11 cellular contexts compared by ENCODE assay signal in the genomic region with DNA sequence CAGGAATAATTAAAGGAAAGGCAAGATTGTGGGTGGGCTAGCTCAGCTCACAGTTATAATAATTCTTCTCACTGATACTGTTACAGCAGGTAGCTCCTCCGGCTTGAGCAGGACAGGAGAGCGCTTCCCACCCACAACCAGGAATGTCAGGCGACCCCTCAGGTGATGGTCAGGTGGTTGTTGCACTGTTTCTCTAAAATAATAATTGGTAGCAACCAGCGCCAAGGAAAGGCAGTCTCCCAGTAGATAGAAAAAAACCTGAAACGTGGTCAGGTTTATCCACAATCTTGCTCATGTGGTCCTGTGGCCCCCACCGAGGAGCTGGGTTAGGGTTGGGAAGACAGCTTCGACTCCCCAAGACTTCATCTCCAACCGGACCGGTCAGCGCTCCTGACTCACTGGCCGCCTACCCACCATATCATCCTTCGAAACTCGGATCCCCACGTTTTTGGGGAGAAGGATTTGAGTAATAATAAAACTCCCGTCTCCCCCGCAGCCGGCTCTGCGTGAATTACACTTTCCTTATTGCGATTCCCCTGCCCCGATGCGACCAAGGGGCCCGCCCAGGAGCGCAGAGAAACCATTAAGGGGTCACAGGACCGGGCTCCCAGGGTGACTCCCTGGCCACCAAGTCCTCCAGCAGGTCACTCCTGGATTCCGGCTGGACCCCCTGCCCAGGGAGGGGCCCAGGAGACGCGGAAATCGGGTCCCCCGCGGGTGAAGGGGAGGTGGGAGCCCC. TPM values are rescaled to one million over a fixed set of nuclear protein-coding genes. Genes with fewer than 3 reads are reported as not detected.
DNase-seq lines count a peak whose midpoint lies in the region; ATAC-seq, FAIRE-seq and TF ChIP-seq lines count a peak whose summit lies in the region.
"Not testable (repeated sequence)": the region's sequence is repeated elsewhere in the genome, so short reads cannot be mapped to it uniquely, and the experiment has no call there.
"Had no signal": no experiment of that assay in that cellular context is flagged by ENCODE, and none has a peak within 500 bp of the region (broad histone marks: within the 10 kb centered on the region; RNA-seq: fewer than 3 reads in every experiment).

No MANE protein-coding gene starts in this region.

- BruUV-seq in GM12878 (replicated peaks; lab: Mats Ljungman, UMichigan): not testable (repeated sequence)

- H3K23ac ChIP-seq in mesenchymal stem cell (ENCODE audit: low read length in 2 of 2): not testable (repeated sequence)

- not testable (repeated sequence) for H3K14ac ChIP-seq in mesenchymal stem cell (ENCODE audit: low read length in 2 of 2)

- not testable (repeated sequence) for H4K8ac ChIP-seq in mesenchymal stem cell (ENCODE audit: low read length)

- peak overlapping the region; percentile 97 for H3K4me2 ChIP-seq in GM12878 (ENCODE audit: control insufficient read depth, insufficient read depth)
- not testable (repeated sequence) for H3K4me2 ChIP-seq in mesenchymal stem cell (ENCODE audit: low read length, poor library complexity, severe bottlenecking)

- H2BK5ac ChIP-seq in mesenchymal stem cell (ENCODE audit: low read depth, low read length, poor library complexity, severe bottlenecking): not testable (repeated sequence)

- H2AK5ac ChIP-seq in mesenchymal stem cell (ENCODE audit: low read length, severe bottlenecking): peak overlapping the region; percentile 20

- ATAC-seq in HG03432 (IDR thresholded peaks at IDR 0.05; ENCODE audit: unreplicated experiment): peak; percentile 2
- not testable (repeated sequence) for ATAC-seq in GM12878, gastroesophageal sphincter, gastrocnemius medialis

- not testable (repeated sequence) for H3K4me1 ChIP-seq in GM12878 (ENCODE audit: control insufficient read depth, insufficient read depth, low read length); gastrocnemius medialis
- H3K4me1 ChIP-seq in gastroesophageal sphincter (peaks cover 0 to 42% (median 9%) of the 10 kb centered on the region in 3 donors), mesenchymal stem cell (ENCODE audit: control insufficient read depth, insufficient read depth, low read depth, low read length) (peaks cover 39% of the 10 kb centered on the region)

- H4K20me1 ChIP-seq in GM12878 (ENCODE audit: control insufficient read depth, insufficient read depth): not testable (repeated sequence)

- TF ChIP-seq POLR2A in GM12891 (IDR thresholded peaks at IDR 0.05; ENCODE audit: low read depth, low read length); GM12878 (IDR thresholded peaks at IDR 0.05; ENCODE audit: low read depth, low read length); gastroesophageal sphincter (IDR thresholded peaks at IDR 0.05); gastrocnemius medialis (IDR thresholded peaks at IDR 0.05): not testable (repeated sequence)

- H3K4me3 ChIP-seq in GM12878 (peak overlapping the region; percentile 87), gastroesophageal sphincter (peak overlapping the region in 1 of 2 donors; percentile 44), mesenchymal stem cell (ENCODE audit: insufficient read depth in 1 of 2, low read depth in 1 of 2, low read length in 2 of 2) (peak overlapping the region in 1 of 2 experiments; percentile 30), gastrocnemius medialis (peak overlapping the region; percentile 2 to 59 (median 28))

- peak overlapping the region; percentile 96 for H3K27ac Mint-ChIP-seq in activated CD4-positive, alpha-beta T cell treated with anti-CD3 and anti-CD28 coated beads, Interleukin-2, amount 10 ng/mL, durations not matched to agents 24 days and 14 days

- peaks cover 35% of the 10 kb centered on the region for H3K4me1 Mint-ChIP-seq in activated CD4-positive, alpha-beta T cell treated with anti-CD3 and anti-CD28 coated beads, Interleukin-2, amount 10 ng/mL, durations not matched to agents 24 days and 14 days

- CTCF ChIA-PET in GM12878 (lab: Yijun Ruan, JAX): interaction anchor here (0.6 to 3.7 kb wide), 13 partner anchors 9 to 85 kb away, joined by 3 to 43 read pairs (median 5); partner anchors contain the start of gene IFITM2

- peaks cover 11% of the 10 kb centered on the region for H3K79me1 ChIP-seq in mesenchymal stem cell (replicated peaks; ENCODE audit: low read length, poor library complexity, severe bottlenecking)

- H3K36me3 Mint-ChIP-seq in activated CD4-positive, alpha-beta T cell treated with anti-CD3 and anti-CD28 coated beads, Interleukin-2, amount 10 ng/mL, durations not matched to agents 24 days and 14 days (ENCODE audit: low read depth): peaks cover 48% of the 10 kb centered on the region

- H3K9me3 ChIP-seq in GM12878 (replicated peaks; ENCODE audit: control insufficient read depth, insufficient read depth, low read length); gastroesophageal sphincter; mesenchymal stem cell (ENCODE audit: control insufficient read depth, low read length); gastrocnemius medialis: not testable (repeated sequence)

- H2BK12ac ChIP-seq in mesenchymal stem cell (ENCODE audit: low read length in 2 of 2): not testable (repeated sequence)

- TF ChIP-seq EP300 in GM12878 (IDR thresholded peaks at IDR 0.05; ENCODE audit: borderline replicate concordance in 1 of 2, control insufficient read depth in 1 of 2, low read depth in 2 of 2, low read length in 2 of 2); gastroesophageal sphincter (IDR thresholded peaks at IDR 0.05): not testable (repeated sequence)

- RAD21 ChIA-PET in GM12878 (lab: Charles Lee; ENCODE audit: unreplicated experiment): interaction anchor here (1.0 to 4.5 kb wide), 7 partner anchors 9 to 37 kb away, joined by 3 to 46 read pairs (median 7); partner anchors contain the start of gene IFITM2

- POLR2A ChIA-PET in GM12878 (lab: Charles Lee): interaction anchor here (0.5 to 4.5 kb wide), 12 partner anchors 9 to 221 kb away, joined by 3 to 45 read pairs (median 7); partner anchors contain the start of genes BET1L and RIC8A

- SMC1A ChIA-PET in GM12878 (lab: Charles Lee; ENCODE audit: uncharacterized antibody, unreplicated experiment): interaction anchor here (0.8 to 4.0 kb wide), 12 partner anchors 9 to 81 kb away, joined by 3 to 42 read pairs (median 4); no protein-coding TSS in a partner anchor

- H2AFZ ChIP-seq in GM12878 (ENCODE audit: control insufficient read depth, low read depth, low read length); mesenchymal stem cell (ENCODE audit: low read depth, low read length): not testable (repeated sequence)

- not testable (repeated sequence) for H2BK15ac ChIP-seq in mesenchymal stem cell (ENCODE audit: low read depth, poor library complexity, severe bottlenecking)

- H3K36me3 ChIP-seq in GM12878 (ENCODE audit: control insufficient read depth in 2 of 2, insufficient read depth in 2 of 2, low read length in 1 of 2); mesenchymal stem cell (ENCODE audit: control insufficient read depth in 1 of 2, insufficient read depth in 2 of 2, low read depth in 1 of 2, low read length in 2 of 2); gastrocnemius medialis: not testable (repeated sequence)
- peaks cover 0 to 13% of the 10 kb centered on the region in 2 donors for H3K36me3 ChIP-seq in gastroesophageal sphincter

- H2BK120ac ChIP-seq in mesenchymal stem cell (ENCODE audit: low read depth, low read length): not testable (repeated sequence)

- H3K27ac ChIP-seq in GM12878 (ENCODE audit: control insufficient read depth, insufficient read depth): peak overlapping the region; percentile 98
- peak overlapping the region in 3 of 4 donors; percentile 63 to 85 (median 81) for H3K27ac ChIP-seq in gastroesophageal sphincter
- H3K27ac ChIP-seq in mesenchymal stem cell (ENCODE audit: low read length, poor library complexity, severe bottlenecking): not testable (repeated sequence)
- H3K27ac ChIP-seq in gastrocnemius medialis: peak overlapping the region; percentile 74 to 82 (median 78)

- DNase-seq in GM12891 (ENCODE audit: insufficient read length, low spot score); GM12878 (ENCODE audit: low read depth, low spot score); mesenchymal stem cell; gastrocnemius medialis: not testable (repeated sequence)
- DNase-seq in activated CD4-positive, alpha-beta T cell treated with anti-CD3 and anti-CD28 coated beads, Interleukin-2, amount 10 ng/mL, durations not matched to agents 24 days and 14 days: peak; percentile 74

- 43% methylated on average over 14 of the region's 30 CpGs for WGBS in GM12878 (ENCODE audit: insufficient coverage, insufficient replicate concordance, low lambda C conversion rate, missing lambda C conversion rate)
- WGBS in gastroesophageal sphincter (ENCODE audit: low coverage in 1 of 2), 2 donors: 67 to 93% methylated on average over 2 to 9 of the region's 30 CpGs
- 97% methylated on average over 3 of the region's 30 CpGs for WGBS in mesenchymal stem cell

- not testable (repeated sequence) for H3K27me3 ChIP-seq in GM12878 (replicated peaks in 1 of 2; ENCODE audit: control insufficient read depth in 2 of 2, insufficient read depth in 2 of 2, low read length in 1 of 2); mesenchymal stem cell (ENCODE audit: control insufficient read depth in 1 of 2, insufficient read depth in 1 of 2, low read length in 2 of 2)
- H3K27me3 ChIP-seq in gastroesophageal sphincter: peaks cover 17% of the 10 kb centered on the region
- peaks cover 2 to 28% (median 5%) of the 10 kb centered on the region in 3 donors for H3K27me3 ChIP-seq in gastrocnemius medialis

- peaks cover 53% of the 10 kb centered on the region for H3K79me2 ChIP-seq in GM12878 (ENCODE audit: control insufficient read depth, insufficient read depth, low read length)

- peak overlapping the region in 1 of 2 experiments; percentile 14 for H3K18ac ChIP-seq in mesenchymal stem cell (ENCODE audit: low read depth in 1 of 2, low read length in 2 of 2)

- not testable (repeated sequence) for H3K27me3 Mint-ChIP-seq in activated CD4-positive, alpha-beta T cell treated with anti-CD3 and anti-CD28 coated beads, Interleukin-2, amount 10 ng/mL, durations not matched to agents 24 days and 14 days

- not testable (repeated sequence) for TF ChIP-seq RAD21 in GM12878 (IDR thresholded peaks at IDR 0.05; ENCODE audit: insufficient read depth, low read depth, low read length)

- intact Hi-C loops in activated CD4-positive, alpha-beta T cell treated with anti-CD3 and anti-CD28 coated beads, Interleukin-2, amount 10 ng/mL, durations not matched to agents 24 days and 14 days (cut with micrococcal nuclease); GM12878 (cut with micrococcal nuclease; ENCODE audit: unreplicated experiment): not testable (repeated sequence)
- intact Hi-C loops in gastrocnemius medialis (cut with DNase I; ENCODE audit: low total_unique reads): loop anchor here (2.0 kb wide), 1 partner anchor 35 kb away; no protein-coding TSS in a partner anchor

- not testable (repeated sequence) for H3K4ac ChIP-seq in mesenchymal stem cell (ENCODE audit: low read depth in 1 of 2, low read length in 2 of 2)

- in situ Hi-C loops in GM12878 (cut with MboI); gastrocnemius medialis (cut with MboI; ENCODE audit: low sequenced_read_pairs in 4 of 4): not testable (repeated sequence)

- H3K9ac ChIP-seq in GM12878 (ENCODE audit: control insufficient read depth, insufficient read depth, low read length) (peak overlapping the region; percentile 65), mesenchymal stem cell (ENCODE audit: low read length) (peak overlapping the region; percentile 88)

- TF ChIP-seq CTCF in GM12878 (IDR thresholded peaks at IDR 0.05 in 2 of 3, conservative IDR thresholded peaks at IDR 0.05 in 1 of 3; ENCODE audit: control insufficient read depth in 2 of 3, extremely low read depth in 1 of 3, insufficient read depth in 1 of 3, low read depth in 3 of 3, low read length in 3 of 3); gastroesophageal sphincter (IDR thresholded peaks at IDR 0.05); gastrocnemius medialis (IDR thresholded peaks at IDR 0.05 in 4 of 5, conservative IDR thresholded peaks at IDR 0.05 in 1 of 5): not testable (repeated sequence)

- H4K91ac ChIP-seq in mesenchymal stem cell (ENCODE audit: low read length): not testable (repeated sequence)

- not testable (repeated sequence) for H3K9me3 Mint-ChIP-seq in activated CD4-positive, alpha-beta T cell treated with anti-CD3 and anti-CD28 coated beads, Interleukin-2, amount 10 ng/mL, durations not matched to agents 24 days and 14 days

- FAIRE-seq in GM12891 (lab: Jason Lieb, UNC): peak; percentile 76
- FAIRE-seq in GM12878 (lab: Jason Lieb, UNC): peak; percentile 57

- peak overlapping the region; percentile 95 for H3K4me3 Mint-ChIP-seq in activated CD4-positive, alpha-beta T cell treated with anti-CD3 and anti-CD28 coated beads, Interleukin-2, amount 10 ng/mL, durations not matched to agents 24 days and 14 days

RNA-seq across cellular contexts. Expression of gene IFITM3, which starts 2.8 kb away (rescaled TPM):
- polyA plus RNA-seq in GM12891 (2012; ENCODE audit: low read depth, missing spikeins): 18.7 TPM
- 5.0 and 6.0 TPM in 2 replicates for total RNA-seq in activated CD4-positive, alpha-beta T cell treated with anti-CD3 and anti-CD28 coated beads, Interleukin-2, amount 10 ng/mL, durations not matched to agents 24 days and 14 days
- 0.61 TPM in 1 of 2 replicates, not detected in the other for total RNA-seq in GM12878 (2013; cell fraction: nucleolus; rRNA removed)
- total RNA-seq in GM12878 (2014; rRNA removed) (0.33 and 1.3 TPM in 2 replicates), GM12878 (2014; rRNA removed; fragmentation: Illumina TruSeq; extraction: Trizol) (0.54 and 0.88 TPM in 2 replicates), GM12878 (2021) (2.5 and 3.0 TPM in 2 replicates), gastroesophageal sphincter (100 to 1,000 TPM; 219 to 467 (median 305) TPM), gastrocnemius medialis (10 to 100 TPM; 46.3 to 83.6 (median 63.2) TPM)
- polyA plus RNA-seq in GM12878 (2011; ENCODE audit: low read depth): 2.3 TPM
- polyA plus RNA-seq in GM12878 (2011; rRNA removed) (0.58 and 0.98 TPM in 2 replicates), GM12878 (2014; fragmentation: Illumina TruSeq; extraction: Trizol) (1.5 TPM in 1 of 2 replicates, not detected in the other), GM12878 (2014; fragmentation: Nextera tagmentation; extraction: Ambion mirVana) (1 to 10 TPM; 2.1 to 2.3 TPM), GM12878 (2014; rRNA removed) (0.77 and 1.8 TPM in 2 replicates), GM12878 (2016; fragmentation: Nextera tagmentation; extraction: Ambion mirVana) (1 to 10 TPM; 2.2 to 3.6 TPM)
- polyA plus RNA-seq in GM12878 (2011; cell fraction: cytosol; rRNA removed): 0.54 and 1.2 TPM in 2 replicates
- 1.2 and 1.6 TPM in 2 replicates for polyA plus RNA-seq in GM12878 (2011; cell fraction: nucleus; rRNA removed)
- 2.1 and 2.4 TPM in 2 replicates for polyA plus RNA-seq in GM12878 (2012)
- polyA minus RNA-seq in GM12878 (2011; rRNA and poly(A)+ RNA removed): not detected in 2 replicates
- 3.7 and 7.7 TPM in 2 replicates for polyA minus RNA-seq in GM12878 (2011; cell fraction: cytosol; rRNA and poly(A)+ RNA removed)
- 0.97 and 1.3 TPM in 2 replicates for polyA minus RNA-seq in GM12878 (2011; cell fraction: nucleus; rRNA and poly(A)+ RNA removed)
- 2,969 TPM for polyA plus RNA-seq in mesenchymal stem cell (2013, experiment 1 of 2)
- polyA plus RNA-seq in mesenchymal stem cell (2013, experiment 2 of 2): 2,910 TPM

RNA-seq across cellular contexts. Expression of gene IFITM1, which starts 4.0 kb away (rescaled TPM):
- 413 TPM for polyA plus RNA-seq in GM12891 (2012; ENCODE audit: low read depth, missing spikeins)
- total RNA-seq in activated CD4-positive, alpha-beta T cell treated with anti-CD3 and anti-CD28 coated beads, Interleukin-2, amount 10 ng/mL, durations not matched to agents 24 days and 14 days: 241 and 256 TPM in 2 replicates
- 166 and 177 TPM in 2 replicates for total RNA-seq in GM12878 (2013; cell fraction: nucleolus; rRNA removed)
- total RNA-seq in GM12878 (2014; rRNA removed): 543 and 574 TPM in 2 replicates
- total RNA-seq in GM12878 (2014; rRNA removed; fragmentation: Illumina TruSeq; extraction: Trizol): 485 and 549 TPM in 2 replicates
- 396 and 453 TPM in 2 replicates for total RNA-seq in GM12878 (2021)
- polyA plus RNA-seq in GM12878 (2011; ENCODE audit: low read depth): 839 TPM
- 240 and 671 TPM in 2 replicates for polyA plus RNA-seq in GM12878 (2011; rRNA removed)
- 1,141 and 1,225 TPM in 2 replicates for polyA plus RNA-seq in GM12878 (2011; cell fraction: cytosol; rRNA removed)
- polyA plus RNA-seq in GM12878 (2011; cell fraction: nucleus; rRNA removed): 403 and 488 TPM in 2 replicates
- polyA plus RNA-seq in GM12878 (2012): 758 and 904 TPM in 2 replicates
- polyA plus RNA-seq in GM12878 (2014; fragmentation: Illumina TruSeq; extraction: Trizol): 491 and 1,007 TPM in 2 replicates
- 1,000 to 10,000 TPM; 1,771 to 2,788 TPM for polyA plus RNA-seq in GM12878 (2014; fragmentation: Nextera tagmentation; extraction: Ambion mirVana)
- polyA plus RNA-seq in GM12878 (2014; rRNA removed): 864 and 887 TPM in 2 replicates
- polyA plus RNA-seq in GM12878 (2016; fragmentation: Nextera tagmentation; extraction: Ambion mirVana): 100 to 1,000 TPM; 456 to 479 TPM
- polyA minus RNA-seq in GM12878 (2011; rRNA and poly(A)+ RNA removed): 804 and 1,098 TPM in 2 replicates
- 178 and 190 TPM in 2 replicates for polyA minus RNA-seq in GM12878 (2011; cell fraction: cytosol; rRNA and poly(A)+ RNA removed)
- polyA minus RNA-seq in GM12878 (2011; cell fraction: nucleus; rRNA and poly(A)+ RNA removed): 183 and 217 TPM in 2 replicates
- 100 to 1,000 TPM in 3 of 4 donors, 10 to 100 TPM in 1; 29.9 to 138 (median 112) TPM for total RNA-seq in gastroesophageal sphincter
- 395 TPM for polyA plus RNA-seq in mesenchymal stem cell (2013, experiment 1 of 2)
- polyA plus RNA-seq in mesenchymal stem cell (2013, experiment 2 of 2): 368 TPM
- 100 to 1,000 TPM in 1 of 4 donors, 10 to 100 TPM in 3; 47.8 to 103 (median 80.5) TPM for total RNA-seq in gastrocnemius medialis

RNA-seq across cellular contexts. Expression of gene IFITM2, which starts 10.2 kb away (rescaled TPM):
- 486 TPM for polyA plus RNA-seq in GM12891 (2012; ENCODE audit: low read depth, missing spikeins)
- total RNA-seq in activated CD4-positive, alpha-beta T cell treated with anti-CD3 and anti-CD28 coated beads, Interleukin-2, amount 10 ng/mL, durations not matched to agents 24 days and 14 days: 659 and 674 TPM in 2 replicates
- 32.0 and 32.3 TPM in 2 replicates for total RNA-seq in GM12878 (2013; cell fraction: nucleolus; rRNA removed)
- total RNA-seq in GM12878 (2014; rRNA removed): 267 and 271 TPM in 2 replicates
- total RNA-seq in GM12878 (2014; rRNA removed; fragmentation: Illumina TruSeq; extraction: Trizol): 295 and 327 TPM in 2 replicates
- 676 and 768 TPM in 2 replicates for total RNA-seq in GM12878 (2021)
- polyA plus RNA-seq in GM12878 (2011; ENCODE audit: low read depth): 582 TPM
- 116 and 205 TPM in 2 replicates for polyA plus RNA-seq in GM12878 (2011; rRNA removed)
- 159 and 247 TPM in 2 replicates for polyA plus RNA-seq in GM12878 (2011; cell fraction: cytosol; rRNA removed)
- 40.7 and 48.7 TPM in 2 replicates for polyA plus RNA-seq in GM12878 (2011; cell fraction: nucleus; rRNA removed)
- 605 and 961 TPM in 2 replicates for polyA plus RNA-seq in GM12878 (2012)
- polyA plus RNA-seq in GM12878 (2014; fragmentation: Illumina TruSeq; extraction: Trizol): 422 and 741 TPM in 2 replicates
- 1,000 to 10,000 TPM; 2,669 to 3,672 TPM for polyA plus RNA-seq in GM12878 (2014; fragmentation: Nextera tagmentation; extraction: Ambion mirVana)
- 611 and 755 TPM in 2 replicates for polyA plus RNA-seq in GM12878 (2014; rRNA removed)
- polyA plus RNA-seq in GM12878 (2016; fragmentation: Nextera tagmentation; extraction: Ambion mirVana): 100 to 1,000 TPM; 707 to 829 TPM
- 67.7 and 77.6 TPM in 2 replicates for polyA minus RNA-seq in GM12878 (2011; rRNA and poly(A)+ RNA removed)
- 83.9 and 93.5 TPM in 2 replicates for polyA minus RNA-seq in GM12878 (2011; cell fraction: cytosol; rRNA and poly(A)+ RNA removed)
- 31.3 and 51.8 TPM in 2 replicates for polyA minus RNA-seq in GM12878 (2011; cell fraction: nucleus; rRNA and poly(A)+ RNA removed)
- total RNA-seq in gastroesophageal sphincter: 100 to 1,000 TPM in 3 of 4 donors, 10 to 100 TPM in 1; 89.3 to 183 (median 126) TPM
- 1,548 TPM for polyA plus RNA-seq in mesenchymal stem cell (2013, experiment 1 of 2)
- 1,588 TPM for polyA plus RNA-seq in mesenchymal stem cell (2013, experiment 2 of 2)
- 10 to 100 TPM; 37.8 to 80.9 (median 44.9) TPM for total RNA-seq in gastrocnemius medialis

RNA-seq across cellular contexts. Expression of gene IFITM5, which starts 18.5 kb away (rescaled TPM):
- polyA plus RNA-seq in GM12891 (2012; ENCODE audit: low read depth, missing spikeins): not detected
- total RNA-seq in activated CD4-positive, alpha-beta T cell treated with anti-CD3 and anti-CD28 coated beads, Interleukin-2, amount 10 ng/mL, durations not matched to agents 24 days and 14 days: not detected in 2 replicates
- not detected in 2 replicates for total RNA-seq in GM12878 (2013; cell fraction: nucleolus; rRNA removed)
- total RNA-seq in GM12878 (2014; rRNA removed): not detected in 2 replicates
- not detected in 2 replicates for total RNA-seq in GM12878 (2014; rRNA removed; fragmentation: Illumina TruSeq; extraction: Trizol)
- total RNA-seq in GM12878 (2021): not detected in 2 replicates
- not detected for polyA plus RNA-seq in GM12878 (2011; ENCODE audit: low read depth)
- not detected in 2 replicates for polyA plus RNA-seq in GM12878 (2011; rRNA removed)
- polyA plus RNA-seq in GM12878 (2011; cell fraction: cytosol; rRNA removed): not detected in 2 replicates
- polyA plus RNA-seq in GM12878 (2011; cell fraction: nucleus; rRNA removed): not detected in 2 replicates
- not detected in 2 replicates for polyA plus RNA-seq in GM12878 (2012)
- polyA plus RNA-seq in GM12878 (2014; fragmentation: Illumina TruSeq; extraction: Trizol): not detected in 2 replicates
- not detected for polyA plus RNA-seq in GM12878 (2014; fragmentation: Nextera tagmentation; extraction: Ambion mirVana)
- not detected in 2 replicates for polyA plus RNA-seq in GM12878 (2014; rRNA removed)
- polyA plus RNA-seq in GM12878 (2016; fragmentation: Nextera tagmentation; extraction: Ambion mirVana): not detected
- not detected in 2 replicates for polyA minus RNA-seq in GM12878 (2011; rRNA and poly(A)+ RNA removed)
- polyA minus RNA-seq in GM12878 (2011; cell fraction: cytosol; rRNA and poly(A)+ RNA removed): not detected in 2 replicates
- not detected in 2 replicates for polyA minus RNA-seq in GM12878 (2011; cell fraction: nucleus; rRNA and poly(A)+ RNA removed)
- not detected for total RNA-seq in gastroesophageal sphincter
- not detected for polyA plus RNA-seq in mesenchymal stem cell (2013, experiment 1 of 2)
- not detected for polyA plus RNA-seq in mesenchymal stem cell (2013, experiment 2 of 2)
- not detected for total RNA-seq in gastrocnemius medialis
- total RNA-seq: adrenal gland, Calu3, HT-29, OCI-LY7 had no signal
- polyA plus RNA-seq: adrenal gland had no signal

RNA-seq across cellular contexts. Expression of gene PGGHG, which starts 28.9 kb away (rescaled TPM):
- 19.3 TPM for polyA plus RNA-seq in GM12891 (2012; ENCODE audit: low read depth, missing spikeins)
- 136 and 142 TPM in 2 replicates for total RNA-seq in activated CD4-positive, alpha-beta T cell treated with anti-CD3 and anti-CD28 coated beads, Interleukin-2, amount 10 ng/mL, durations not matched to agents 24 days and 14 days
- 80.7 and 93.8 TPM in 2 replicates for total RNA-seq in GM12878 (2013; cell fraction: nucleolus; rRNA removed)
- total RNA-seq in GM12878 (2014; rRNA removed) (3.5 and 3.9 TPM in 2 replicates), GM12878 (2014; rRNA removed; fragmentation: Illumina TruSeq; extraction: Trizol) (1.3 and 1.9 TPM in 2 replicates), GM12878 (2021) (7.3 and 8.2 TPM in 2 replicates), gastroesophageal sphincter (10 to 100 TPM in 2 of 4 donors, 1 to 10 TPM in 2; 8.5 to 35.3 (median 15.5) TPM), gastrocnemius medialis (1 to 10 TPM in 3 of 4 donors, under 1 TPM in 1; 0.98 to 3.4 (median 2.7) TPM)
- polyA plus RNA-seq in GM12878 (2011; ENCODE audit: low read depth): 13.0 TPM
- polyA plus RNA-seq in GM12878 (2011; rRNA removed) (1.7 and 2.9 TPM in 2 replicates), GM12878 (2014; fragmentation: Illumina TruSeq; extraction: Trizol) (0.17 and 1.5 TPM in 2 replicates), GM12878 (2014; fragmentation: Nextera tagmentation; extraction: Ambion mirVana) (under 1 TPM; 0.10 to 0.27 TPM), GM12878 (2014; rRNA removed) (7.9 and 8.3 TPM in 2 replicates), GM12878 (2016; fragmentation: Nextera tagmentation; extraction: Ambion mirVana) (1 to 10 TPM; 1.0 to 1.7 TPM)
- 2.1 and 4.4 TPM in 2 replicates for polyA plus RNA-seq in GM12878 (2011; cell fraction: cytosol; rRNA removed)
- 82.4 and 97.9 TPM in 2 replicates for polyA plus RNA-seq in GM12878 (2011; cell fraction: nucleus; rRNA removed)
- 34.6 and 36.7 TPM in 2 replicates for polyA plus RNA-seq in GM12878 (2012)
- 0.80 and 2.4 TPM in 2 replicates for polyA minus RNA-seq in GM12878 (2011; rRNA and poly(A)+ RNA removed)
- 0.80 and 1.1 TPM in 2 replicates for polyA minus RNA-seq in GM12878 (2011; cell fraction: cytosol; rRNA and poly(A)+ RNA removed)
- 7.3 and 13.1 TPM in 2 replicates for polyA minus RNA-seq in GM12878 (2011; cell fraction: nucleus; rRNA and poly(A)+ RNA removed)
- 35.9 TPM for polyA plus RNA-seq in mesenchymal stem cell (2013, experiment 1 of 2)
- 33.3 TPM for polyA plus RNA-seq in mesenchymal stem cell (2013, experiment 2 of 2)
